19 cellular contexts compared by ENCODE assay signal in the genomic region with DNA sequence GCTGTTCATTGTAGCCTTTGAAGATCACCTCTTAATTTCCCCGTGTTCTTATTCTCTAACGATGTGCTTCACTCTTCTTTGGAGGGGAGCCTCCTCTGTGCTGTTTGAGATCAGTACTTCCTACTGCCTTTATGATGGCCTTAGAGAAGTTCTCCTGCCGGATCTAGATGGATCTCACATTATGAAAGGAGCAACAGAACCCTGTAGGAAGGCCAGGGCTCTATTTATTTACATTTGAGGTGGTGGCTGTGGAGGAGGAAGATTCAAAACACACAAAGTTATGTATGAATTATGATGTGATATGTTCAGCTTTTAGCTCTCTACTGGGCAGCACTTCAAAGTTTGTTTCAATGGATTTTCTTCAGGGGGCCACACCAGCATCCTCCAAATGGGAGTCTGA.
DNase-seq lines count a peak whose midpoint lies in the region; ATAC-seq and TF ChIP-seq lines count a peak whose summit lies in the region.
"Had no signal": no experiment of that assay in that cellular context is flagged by ENCODE, and none has a peak within 500 bp of the region (broad histone marks: within the 10 kb centered on the region; RNA-seq: fewer than 3 reads in every experiment).

No MANE protein-coding gene starts in this region.

- H3K4me2 ChIP-seq in Karpas-422 (ENCODE audit: low read depth, low read length, poor library complexity, severe bottlenecking), result peak overlapping the region; percentile 49

- DNase-seq in Karpas-422 (no peak), upper lobe of left lung (no peak), DMS79 (lab: John Stamatoyannopoulos, UW) (no peak)
- DNase-seq in naive thymus-derived CD4-positive, alpha-beta T cell, result no peak
- DNase-seq: activated gamma-delta T cell treated with Interleukin-2 at 50 U/mL for 16 hours; activated T-cell treated with anti-CD3 and anti-CD28 coated beads, Interleukin-2, amount 50 U/mL, for 1 hour; BE2C; Calu3; GOT3; NCI-H2081; PC-3; SHP77 treated with DMSO at 0.1 percent for 48 hours had no signal

- WGBS in upper lobe of left lung, 2 donors, result 59 to 71% methylated on average over 3 of the region's 3 CpGs

- CTCF ChIA-PET in naive thymus-derived CD4-positive, alpha-beta T cell (lab: Charles Lee), result no interaction called here

- no peak for ATAC-seq in upper lobe of left lung (ENCODE audit: low FRiP score in 2 of 2)
- ATAC-seq in GM21737 (IDR thresholded peaks at IDR 0.05; ENCODE audit: unreplicated experiment), result no peak
- ATAC-seq in naive thymus-derived CD4-positive, alpha-beta T cell, result no peak
- ATAC-seq: activated CD4-positive, CD25-positive, alpha-beta regulatory T cell treated with anti-CD3 and anti-CD28 coated beads, Interleukin-2, amount 50 U/mL, for 24 hours; PC-3 had no signal

- intact Hi-C loops in naive thymus-derived CD4-positive, alpha-beta T cell (cut with micrococcal nuclease), result no loop called here

- H3K4me3 Mint-ChIP-seq in brain (no peak overlapping the region), nephron (peak overlapping the region in 2 of 3 experiments; percentile 8 to 28)
- H3K4me3 Mint-ChIP-seq in naive thymus-derived CD4-positive, alpha-beta T cell, result no peak overlapping the region
- H3K4me3 Mint-ChIP-seq: dendritic cell treated with granulocyte-macrophage colony-stimulating factor and Interleukin-4, amounts not matched to agents 40 ng/mL and 50 ng/mL, for 4 days had no signal

- POLR2A ChIA-PET in naive thymus-derived CD4-positive, alpha-beta T cell (lab: Charles Lee), result no interaction called here

- H3K9me3 Mint-ChIP-seq in brain (no peaks in the 10 kb centered on the region), nephron (no peaks in the 10 kb centered on the region)
- no peaks in the 10 kb centered on the region for H3K9me3 Mint-ChIP-seq in naive thymus-derived CD4-positive, alpha-beta T cell
- H3K9me3 Mint-ChIP-seq: dendritic cell treated with granulocyte-macrophage colony-stimulating factor and Interleukin-4, amounts not matched to agents 40 ng/mL and 50 ng/mL, for 4 days had no signal

- H3K36me3 ChIP-seq in Karpas-422 (ENCODE audit: insufficient read depth, low read length) (no peaks in the 10 kb centered on the region), upper lobe of left lung (no peaks in the 10 kb centered on the region)
- no peaks in the 10 kb centered on the region for H3K36me3 ChIP-seq in naive thymus-derived CD4-positive, alpha-beta T cell (ENCODE audit: control insufficient read depth in 2 of 3, insufficient read depth in 3 of 3, low read length in 3 of 3)
- H3K36me3 ChIP-seq: BE2C, cardiac muscle cell, ovary had no signal

- H3K4me3 ChIP-seq in Karpas-422 (ENCODE audit: low read length) (no peak overlapping the region), upper lobe of left lung (no peak overlapping the region)
- H3K4me3 ChIP-seq in naive thymus-derived CD4-positive, alpha-beta T cell (ENCODE audit: low read length), result no peak overlapping the region
- H3K4me3 ChIP-seq: cardiac muscle cell, ovary had no signal

- H3K27me3 ChIP-seq in Karpas-422 (ENCODE audit: low read length) (no peaks in the 10 kb centered on the region), upper lobe of left lung (no peaks in the 10 kb centered on the region)
- H3K27me3 ChIP-seq in naive thymus-derived CD4-positive, alpha-beta T cell (ENCODE audit: control insufficient read depth in 2 of 2, insufficient read depth in 2 of 2, low read length in 2 of 2), result no peaks in the 10 kb centered on the region
- H3K27me3 ChIP-seq: BE2C, cardiac muscle cell, ovary had no signal

- no peaks in the 10 kb centered on the region for H4K20me1 ChIP-seq in Karpas-422 (ENCODE audit: insufficient read depth, low read depth, low read length)

- H3K27ac ChIP-seq in Karpas-422 (ENCODE audit: low read length) (peak overlapping the region; percentile 90), upper lobe of left lung (peak overlapping the region; percentile 4 to 80 (median 64))
- no peak overlapping the region for H3K27ac ChIP-seq in naive thymus-derived CD4-positive, alpha-beta T cell (ENCODE audit: low read depth, low read length)
- H3K27ac ChIP-seq: cardiac muscle cell had no signal

- TF ChIP-seq CTCF in brain (conservative IDR thresholded peaks at IDR 0.05), result no peak
- no peak for TF ChIP-seq CTCF in nephron (IDR thresholded peaks at IDR 0.05; ENCODE audit: unreplicated experiment in 3 of 3)
- no peak for TF ChIP-seq CTCF in upper lobe of left lung (IDR thresholded peaks at IDR 0.05)

- H3K4me1 ChIP-seq in Karpas-422 (ENCODE audit: low read length) (peaks cover 89% of the 10 kb centered on the region), upper lobe of left lung (peaks cover 47 to 64% (median 55%) of the 10 kb centered on the region in 4 donors)
- H3K4me1 ChIP-seq in naive thymus-derived CD4-positive, alpha-beta T cell (ENCODE audit: control insufficient read depth in 2 of 2, insufficient read depth in 2 of 2, low read length in 2 of 2), result no peaks in the 10 kb centered on the region

- no peaks in the 10 kb centered on the region for H3K79me2 ChIP-seq in Karpas-422 (ENCODE audit: low read length)

- H3K27ac Mint-ChIP-seq in brain (peak overlapping the region in 4 of 5 experiments; percentile 75 to 97 (median 93)), nephron (peak overlapping the region; percentile 93 to 99 (median 98))
- H3K27ac Mint-ChIP-seq in naive thymus-derived CD4-positive, alpha-beta T cell, result no peak overlapping the region

- H3K9me2 ChIP-seq in Karpas-422 (replicated peaks; ENCODE audit: insufficient read depth, low read length), result no peaks in the 10 kb centered on the region

- H3K4me1 Mint-ChIP-seq in brain, result peaks cover 68% of the 10 kb centered on the region
- peaks cover 75% of the 10 kb centered on the region for H3K4me1 Mint-ChIP-seq in nephron
- peaks cover 0 to 12% (median 0%) of the 10 kb centered on the region in 7 donors for H3K4me1 Mint-ChIP-seq in naive thymus-derived CD4-positive, alpha-beta T cell

- no peak for TF ChIP-seq EP300 in upper lobe of left lung (IDR thresholded peaks at IDR 0.05)

- H3K27me3 Mint-ChIP-seq in brain (no peaks in the 10 kb centered on the region), nephron (ENCODE audit: low read depth) (no peaks in the 10 kb centered on the region)
- H3K27me3 Mint-ChIP-seq in naive thymus-derived CD4-positive, alpha-beta T cell, result peaks cover 0 to 43% (median 5%) of the 10 kb centered on the region in 5 donors
- H3K27me3 Mint-ChIP-seq: dendritic cell treated with granulocyte-macrophage colony-stimulating factor and Interleukin-4, amounts not matched to agents 40 ng/mL and 50 ng/mL, for 4 days had no signal

- H3K9ac ChIP-seq in Karpas-422 (ENCODE audit: low read length), result peak overlapping the region; percentile 48

- H2AFZ ChIP-seq in Karpas-422 (ENCODE audit: low read length), result 0 out of 2 replicates have a peak overlapping the region, but pooled peaks have one; percentile 13

- no peaks in the 10 kb centered on the region for H3K9me3 ChIP-seq in Karpas-422 (ENCODE audit: low read length)
- H3K9me3 ChIP-seq in upper lobe of left lung, result no peaks in the 10 kb centered on the region
- H3K9me3 ChIP-seq in naive thymus-derived CD4-positive, alpha-beta T cell (ENCODE audit: control insufficient read depth in 2 of 3, low read length in 3 of 3), result no peaks in the 10 kb centered on the region
- H3K9me3 ChIP-seq: BE2C, ovary had no signal

- no peaks in the 10 kb centered on the region for H3K36me3 Mint-ChIP-seq in brain
- H3K36me3 Mint-ChIP-seq in nephron (ENCODE audit: low read depth), result no peaks in the 10 kb centered on the region
- no peaks in the 10 kb centered on the region for H3K36me3 Mint-ChIP-seq in naive thymus-derived CD4-positive, alpha-beta T cell

- TF ChIP-seq POLR2A in upper lobe of left lung (IDR thresholded peaks at IDR 0.05), result no peak

Comparison
In these comparisons a context has a peak if more than half of its experiments do, and no peak if none do; other contexts are left out.
1. H3K27ac Mint-ChIP-seq: peak in brain (4 of 5) and nephron (3 of 3); none in naive thymus-derived CD4-positive, alpha-beta T cell (0 of 9).
2. H3K4me3 Mint-ChIP-seq: peak in nephron (2 of 3); none in brain (0 of 5) and naive thymus-derived CD4-positive, alpha-beta T cell (0 of 10).